1 cellular context compared by ENCODE assay signal in genomic region chr3:39362177-39362576, GRCh38.
TF ChIP-seq lines count a peak whose summit lies in the region.

No MANE protein-coding gene starts in this region.

TF ChIP-seq in GM23338, 12 proteins besides CTCF, POLR2A, EP300 and RAD21 (continued from another document):
- TF ChIP-seq, protein P1, sequence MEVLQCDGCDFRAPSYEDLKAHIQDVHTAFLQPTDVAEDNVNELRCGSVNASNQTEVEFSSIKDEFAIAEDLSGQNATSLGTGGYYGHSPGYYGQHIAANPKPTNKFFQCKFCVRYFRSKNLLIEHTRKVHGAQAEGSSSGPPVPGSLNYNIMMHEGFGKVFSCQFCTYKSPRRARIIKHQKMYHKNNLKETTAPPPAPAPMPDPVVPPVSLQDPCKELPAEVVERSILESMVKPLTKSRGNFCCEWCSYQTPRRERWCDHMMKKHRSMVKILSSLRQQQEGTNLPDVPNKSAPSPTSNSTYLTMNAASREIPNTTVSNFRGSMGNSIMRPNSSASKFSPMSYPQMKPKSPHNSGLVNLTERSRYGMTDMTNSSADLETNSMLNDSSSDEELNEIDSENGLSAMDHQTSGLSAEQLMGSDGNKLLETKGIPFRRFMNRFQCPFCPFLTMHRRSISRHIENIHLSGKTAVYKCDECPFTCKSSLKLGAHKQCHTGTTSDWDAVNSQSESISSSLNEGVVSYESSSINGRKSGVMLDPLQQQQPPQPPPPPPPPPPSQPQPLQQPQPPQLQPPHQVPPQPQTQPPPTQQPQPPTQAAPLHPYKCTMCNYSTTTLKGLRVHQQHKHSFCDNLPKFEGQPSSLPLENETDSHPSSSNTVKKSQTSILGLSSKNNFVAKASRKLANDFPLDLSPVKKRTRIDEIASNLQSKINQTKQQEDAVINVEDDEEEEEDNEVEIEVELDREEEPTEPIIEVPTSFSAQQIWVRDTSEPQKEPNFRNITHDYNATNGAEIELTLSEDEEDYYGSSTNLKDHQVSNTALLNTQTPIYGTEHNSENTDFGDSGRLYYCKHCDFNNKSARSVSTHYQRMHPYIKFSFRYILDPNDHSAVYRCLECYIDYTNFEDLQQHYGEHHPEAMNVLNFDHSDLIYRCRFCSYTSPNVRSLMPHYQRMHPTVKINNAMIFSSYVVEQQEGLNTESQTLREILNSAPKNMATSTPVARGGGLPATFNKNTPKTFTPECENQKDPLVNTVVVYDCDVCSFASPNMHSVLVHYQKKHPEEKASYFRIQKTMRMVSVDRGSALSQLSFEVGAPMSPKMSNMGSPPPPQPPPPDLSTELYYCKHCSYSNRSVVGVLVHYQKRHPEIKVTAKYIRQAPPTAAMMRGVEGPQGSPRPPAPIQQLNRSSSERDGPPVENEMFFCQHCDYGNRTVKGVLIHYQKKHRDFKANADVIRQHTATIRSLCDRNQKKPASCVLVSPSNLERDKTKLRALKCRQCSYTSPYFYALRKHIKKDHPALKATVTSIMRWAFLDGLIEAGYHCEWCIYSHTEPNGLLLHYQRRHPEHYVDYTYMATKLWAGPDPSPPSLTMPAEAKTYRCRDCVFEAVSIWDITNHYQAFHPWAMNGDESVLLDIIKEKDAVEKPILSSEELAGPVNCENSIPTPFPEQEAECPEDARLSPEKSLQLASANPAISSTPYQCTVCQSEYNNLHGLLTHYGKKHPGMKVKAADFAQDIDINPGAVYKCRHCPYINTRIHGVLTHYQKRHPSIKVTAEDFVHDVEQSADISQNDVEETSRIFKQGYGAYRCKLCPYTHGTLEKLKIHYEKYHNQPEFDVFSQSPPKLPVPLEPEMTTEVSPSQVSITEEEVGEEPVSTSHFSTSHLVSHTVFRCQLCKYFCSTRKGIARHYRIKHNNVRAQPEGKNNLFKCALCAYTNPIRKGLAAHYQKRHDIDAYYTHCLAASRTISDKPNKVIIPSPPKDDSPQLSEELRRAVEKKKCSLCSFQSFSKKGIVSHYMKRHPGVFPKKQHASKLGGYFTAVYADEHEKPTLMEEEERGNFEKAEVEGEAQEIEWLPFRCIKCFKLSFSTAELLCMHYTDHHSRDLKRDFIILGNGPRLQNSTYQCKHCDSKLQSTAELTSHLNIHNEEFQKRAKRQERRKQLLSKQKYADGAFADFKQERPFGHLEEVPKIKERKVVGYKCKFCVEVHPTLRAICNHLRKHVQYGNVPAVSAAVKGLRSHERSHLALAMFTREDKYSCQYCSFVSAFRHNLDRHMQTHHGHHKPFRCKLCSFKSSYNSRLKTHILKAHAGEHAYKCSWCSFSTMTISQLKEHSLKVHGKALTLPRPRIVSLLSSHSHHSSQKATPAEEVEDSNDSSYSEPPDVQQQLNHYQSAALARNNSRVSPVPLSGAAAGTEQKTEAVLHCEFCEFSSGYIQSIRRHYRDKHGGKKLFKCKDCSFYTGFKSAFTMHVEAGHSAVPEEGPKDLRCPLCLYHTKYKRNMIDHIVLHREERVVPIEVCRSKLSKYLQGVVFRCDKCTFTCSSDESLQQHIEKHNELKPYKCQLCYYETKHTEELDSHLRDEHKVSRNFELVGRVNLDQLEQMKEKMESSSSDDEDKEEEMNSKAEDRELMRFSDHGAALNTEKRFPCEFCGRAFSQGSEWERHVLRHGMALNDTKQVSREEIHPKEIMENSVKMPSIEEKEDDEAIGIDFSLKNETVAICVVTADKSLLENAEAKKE (CRISPR knock-in tag; IDR thresholded peaks at IDR 0.05): no peak
- TF ChIP-seq STAT1 (IDR thresholded peaks at IDR 0.05; ENCODE audit: unreplicated experiment) (no peak), ETS1 (IDR thresholded peaks at IDR 0.05) (no peak), EZH2phosphoT487 (IDR thresholded peaks at IDR 0.05; ENCODE audit: unreplicated experiment) (no peak), JUNB (IDR thresholded peaks at IDR 0.05; ENCODE audit: unreplicated experiment) (no peak), POLR2AphosphoS5 (IDR thresholded peaks at IDR 0.05; ENCODE audit: low read depth) (no peak), NANOG (IDR thresholded peaks at IDR 0.05; ENCODE audit: borderline replicate concordance) (no peak)
